Comparison of ENCODE assay signal across 26 cellular contexts in genomic region chr2:129299338-129299737, GRCh38.
"Had no signal": no experiment of that assay in that cellular context is flagged by ENCODE, and none has a peak within 500 bp of the region (broad histone marks: within the 10 kb centered on the region; RNA-seq: fewer than 3 reads in every experiment).

No MANE protein-coding gene starts in this region.

- H3K27me3 ChIP-seq: neural progenitor cell, neutrophil, pancreas, right lobe of liver, sigmoid colon, stomach, thyroid gland, transverse colon, upper lobe of right lung, uterus had no signal

- H3K4me2 ChIP-seq: neural progenitor cell had no signal

- H3K4me3 Mint-ChIP-seq: naive thymus-derived CD4-positive, alpha-beta T cell; natural killer cell; nephron; neural progenitor cell; stimulated activated naive B cell treated with anti-CD40 and anti-IgM and Interleukin-4, amounts not matched to agents 10 μg/mL and 1 μg/mL and 100 μg/mL, for 72 hours; stimulated activated naive CD8-positive, alpha-beta T cell treated with anti-CD3 and anti-CD28 coated beads, Interleukin-15, Interleukin-2, amounts not matched to agents 100 ng/mL and 50 ng/mL, for 24 hours; type B pancreatic cell had no signal

- H3K9ac ChIP-seq: neural progenitor cell had no signal

- H3K4me1 Mint-ChIP-seq: naive thymus-derived CD4-positive, alpha-beta T cell; natural killer cell; neural progenitor cell had no signal

- H3K4me1 ChIP-seq: neural progenitor cell, prostate gland, right lobe of liver, uterus had no signal

- H3K27ac Mint-ChIP-seq: naive thymus-derived CD4-positive, alpha-beta T cell; natural killer cell; neural progenitor cell; stimulated activated naive B cell treated with anti-CD40 and anti-IgM and Interleukin-4, amounts not matched to agents 10 μg/mL and 1 μg/mL and 100 μg/mL, for 72 hours; stimulated activated naive CD8-positive, alpha-beta T cell treated with anti-CD3 and anti-CD28 coated beads, Interleukin-15, Interleukin-2, amounts not matched to agents 100 ng/mL and 50 ng/mL, for 24 hours; type B pancreatic cell had no signal

- H3K36me3 Mint-ChIP-seq: naive thymus-derived CD4-positive, alpha-beta T cell; natural killer cell; neural progenitor cell; stimulated activated naive B cell treated with anti-CD40 and anti-IgM and Interleukin-4, amounts not matched to agents 10 μg/mL and 1 μg/mL and 100 μg/mL, for 72 hours; type B pancreatic cell had no signal

- H2AFZ ChIP-seq: neural progenitor cell had no signal

- H3K9me3 ChIP-seq: neutrophil, pancreas, prostate gland, right lobe of liver, sigmoid colon, thoracic aorta, thyroid gland, transverse colon, upper lobe of right lung, uterus had no signal

- H3K36me3 ChIP-seq: neural progenitor cell, neutrophil, pancreas, prostate gland, right lobe of liver, sigmoid colon, stomach, thoracic aorta, thyroid gland, transverse colon, upper lobe of right lung, uterus had no signal

- H3K4me3 ChIP-seq: neural progenitor cell, pancreas, prostate gland, right lobe of liver, sigmoid colon, stomach, thoracic aorta, thyroid gland, transverse colon, upper lobe of right lung, uterus had no signal

- H3K27me3 Mint-ChIP-seq: stimulated activated naive CD8-positive, alpha-beta T cell treated with anti-CD3 and anti-CD28 coated beads, Interleukin-15, Interleukin-2, amounts not matched to agents 100 ng/mL and 50 ng/mL, for 24 hours had no signal

- ATAC-seq: naive thymus-derived CD4-positive, alpha-beta T cell; natural killer cell; pancreas; right cardiac atrium; stimulated activated naive B cell treated with anti-CD40 and anti-IgM and Interleukin-4, amounts not matched to agents 10 μg/mL and 1 μg/mL and 100 μg/mL, for 72 hours had no signal

- H3K9me3 Mint-ChIP-seq: natural killer cell, neural progenitor cell had no signal

- DNase-seq: naive thymus-derived CD4-positive, alpha-beta T cell; natural killer cell; nucleus accumbens; pancreas; right cardiac atrium; right lobe of liver; sigmoid colon; small intestine; stimulated activated CD4-positive, alpha-beta T cell treated with anti-CD3 and anti-CD28 coated beads, Interleukin-15, amount 100 ng/mL, for 24 hours; stimulated activated CD4-positive, alpha-beta T cell treated with anti-CD3 and anti-CD28 coated beads, Interleukin-2, amount 100 ng/mL, for 24 hours; stimulated activated CD4-positive, alpha-beta T cell treated with anti-CD3 and anti-CD28 coated beads, Interleukin-2, amount 100 ng/mL, for 48 hours; stimulated activated CD4-positive, alpha-beta T cell treated with anti-CD3 and anti-CD28 coated beads, Interleukin-4, amount 100 ng/mL, for 24 hours; stimulated activated naive B cell treated with anti-CD40 and anti-IgM and Interleukin-4, amounts not matched to agents 10 μg/mL and 1 μg/mL and 100 μg/mL, for 72 hours; stimulated activated naive CD4-positive, alpha-beta T cell treated with Interleukin-2 at 50 U/mL for 16 hours; stomach; thyroid gland; transverse colon; upper lobe of right lung; uterus had no signal

- H3K27ac ChIP-seq: neural progenitor cell, neutrophil, pancreas, prostate gland, right lobe of liver, sigmoid colon, thoracic aorta, thyroid gland, transverse colon, upper lobe of right lung, uterus had no signal
